In the genomic region with DNA sequence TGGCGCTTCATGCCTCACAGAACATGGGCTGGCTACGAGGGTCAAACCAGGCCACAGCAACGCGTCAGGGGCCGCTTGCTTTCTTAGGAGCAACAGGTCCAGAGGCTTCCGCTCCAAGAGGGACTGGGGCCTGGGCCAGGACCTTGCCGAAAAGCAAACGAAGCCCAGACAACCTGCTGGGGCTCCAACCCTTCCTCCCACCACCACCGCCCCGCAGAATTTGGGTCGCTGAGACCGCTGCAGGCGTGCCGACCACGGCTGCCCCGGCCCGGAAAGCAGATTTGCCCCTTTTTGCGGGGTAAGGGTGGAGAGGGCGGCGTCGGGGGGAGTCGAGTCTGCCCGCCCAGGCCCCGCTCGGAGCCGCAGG, we compare ENCODE assay signal across 8 cellular contexts. TPM values are rescaled to one million over a fixed set of nuclear protein-coding genes. Genes with fewer than 3 reads are reported as not detected.
DNase-seq lines count a peak whose midpoint lies in the region; ATAC-seq and TF ChIP-seq lines count a peak whose summit lies in the region.

No MANE protein-coding gene starts in this region.

- H3K36me3 ChIP-seq in mucosa of descending colon (ENCODE audit: low read depth), result no peaks in the 10 kb centered on the region

- DNase-seq in 8988T (peak; percentile 21), NB4 (ENCODE audit: low read depth) (peak; percentile 69), dermis blood vessel endothelial cell (peak; percentile 37), mucosa of descending colon (peak in 2 of 3 donors; percentile 25 to 50), GM10266 (ENCODE audit: extremely low spot score) (no peak), GM19240 (ENCODE audit: insufficient read length, low spot score) (no peak), UCSD-AML1 (lab: John Stamatoyannopoulos, UW; ENCODE audit: unreplicated experiment) (no peak)

- TF ChIP-seq CTCF in NB4 (IDR thresholded peaks at IDR 0.05; ENCODE audit: low read depth, low read length) (no peak), mucosa of descending colon (IDR thresholded peaks at IDR 0.05) (no peak), GM10266 (IDR thresholded peaks at IDR 0.05; ENCODE audit: control insufficient read depth, insufficient read depth, low read depth, missing control alignments) (no peak)

- ATAC-seq in GM19397 (IDR thresholded peaks at IDR 0.05; ENCODE audit: unreplicated experiment) (peak; percentile 12), mucosa of descending colon (peak; percentile 6)

- intact Hi-C loops in mucosa of descending colon (cut with DNase I, micrococcal nuclease), result no loop called here

- peaks cover 25% of the 10 kb centered on the region for H3K4me1 ChIP-seq in mucosa of descending colon (ENCODE audit: low read depth)

- H3K4me3 ChIP-seq in NB4 (ENCODE audit: low read depth, low read length) (peak overlapping the region; percentile 89), mucosa of descending colon (peak overlapping the region; percentile 27)

- TF ChIP-seq POLR2A in NB4 (IDR thresholded peaks at IDR 0.05; ENCODE audit: extremely low read depth, insufficient read length), result no peak

- no peaks in the 10 kb centered on the region for H3K9me3 ChIP-seq in mucosa of descending colon

RNA-seq across cellular contexts. Expression of a gene that starts 9.9 kb away (rescaled TPM):
- 0.05 and 0.17 TPM in 2 replicates for total RNA-seq in dermis blood vessel endothelial cell
- 1 to 10 TPM in 1 of 3 donors, under 1 TPM in 1, not detected in 1; 0.36 to 2.6 TPM for total RNA-seq in mucosa of descending colon

RNA-seq across cellular contexts. Expression of a gene that starts 14.5 kb away (rescaled TPM):
- total RNA-seq in dermis blood vessel endothelial cell (81.5 and 98.5 TPM in 2 replicates), mucosa of descending colon (100 to 1,000 TPM in 1 of 3 donors, 10 to 100 TPM in 2; 47.0 to 114 (median 51.5) TPM)

RNA-seq across cellular contexts. Expression of a gene that starts 40.8 kb away (rescaled TPM):
- total RNA-seq in dermis blood vessel endothelial cell (not detected in 2 replicates), mucosa of descending colon (10 to 100 TPM; 18.7 to 63.0 (median 58.9) TPM)

RNA-seq across cellular contexts. Expression of a gene that starts 42.3 kb away (rescaled TPM):
- 73.1 and 76.6 TPM in 2 replicates for total RNA-seq in dermis blood vessel endothelial cell
- total RNA-seq in mucosa of descending colon, result 10 to 100 TPM; 36.1 to 55.4 (median 52.7) TPM

RNA-seq across cellular contexts. Expression of a gene that starts 42.8 kb away (rescaled TPM):
- total RNA-seq in dermis blood vessel endothelial cell (not detected in 2 replicates), mucosa of descending colon (1 to 10 TPM in 1 of 3 donors, not detected in 2; 1.0 TPM)

Comparison
In these comparisons a context has a peak if more than half of its experiments do, and no peak if none do; other contexts are left out.
1. DNase-seq: peak in 8988T (single experiment), NB4 (single experiment), dermis blood vessel endothelial cell (single experiment) and mucosa of descending colon (2 of 3); none in GM10266 (single experiment), GM19240 (single experiment) and UCSD-AML1 (single experiment).
2. RNA of a gene that starts 40.8 kb away (total RNA-seq): 18.7 to 63.0 TPM in mucosa of descending colon; not detected in dermis blood vessel endothelial cell; every median in the first group is over 10 times any median in the second.